Comparison of ENCODE assay signal across 10 cellular contexts in the genomic region with DNA sequence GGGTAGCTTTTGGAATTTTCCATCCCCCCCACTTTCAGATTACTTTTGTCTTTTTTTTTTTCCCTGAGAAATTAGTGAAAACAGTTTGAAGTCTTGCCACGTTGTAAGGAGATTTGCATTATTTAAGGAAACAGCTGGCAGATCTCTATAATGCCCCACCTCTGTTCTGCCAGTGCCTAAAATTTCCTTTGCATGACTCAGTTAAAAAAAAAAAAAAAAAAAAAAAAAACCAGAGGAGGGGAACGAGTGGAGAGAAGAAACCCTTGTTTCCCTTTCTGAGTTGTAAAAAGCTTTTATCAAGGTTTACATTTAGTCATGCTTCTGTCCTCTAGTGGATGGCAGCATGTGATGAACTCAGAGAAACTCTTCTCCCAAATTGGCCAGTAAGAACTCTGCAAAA. TPM values are rescaled to one million over a fixed set of nuclear protein-coding genes. Genes with fewer than 3 reads are reported as not detected.
DNase-seq lines count a peak whose midpoint lies in the region; ATAC-seq and TF ChIP-seq lines count a peak whose summit lies in the region.
"Had no signal": no experiment of that assay in that cellular context is flagged by ENCODE, and none has a peak within 500 bp of the region (broad histone marks: within the 10 kb centered on the region; RNA-seq: fewer than 3 reads in every experiment).

No MANE protein-coding gene starts in this region.

- peak overlapping the region; percentile 87 for H3K27ac Mint-ChIP-seq in chondrocyte (ENCODE audit: unreplicated experiment)
- H3K27ac Mint-ChIP-seq in stimulated activated memory B cell treated with anti-CD40 and anti-IgM and Interleukin-4, amounts not matched to agents 10 μg/mL and 1 μg/mL and 100 μg/mL, for 72 hours = no peak overlapping the region
- no peak overlapping the region for H3K27ac Mint-ChIP-seq in T-helper 17 cell

- peak; percentile 24 for TF ChIP-seq CTCF in AG09319 (IDR thresholded peaks at IDR 0.05; ENCODE audit: low read depth, low read length)
- TF ChIP-seq CTCF in chondrocyte (IDR thresholded peaks at IDR 0.05) = peak; percentile 53

- DNase-seq in AG09319 (ENCODE audit: extremely low read depth, low read depth) (no peak), LHCN-M2 (ENCODE audit: low read depth) (peak; percentile 87), chondrocyte (ENCODE audit: low spot score) (no peak), mesenchymal stem cell (peak; percentile 30), NCI-H1092 treated with DMSO at 0.1 percent for 48 hours (lab: John Stamatoyannopoulos, UW) (no peak), NCI-H82 treated with DMSO at 0.1 percent for 48 hours (lab: John Stamatoyannopoulos, UW; ENCODE audit: unreplicated experiment) (no peak), T-helper 17 cell (no peak)
- DNase-seq: NCI-H2171 treated with DMSO at 0.1 percent for 48 hours, spleen had no signal

- no peak overlapping the region for H3K4me2 ChIP-seq in mesenchymal stem cell (ENCODE audit: low read length, poor library complexity, severe bottlenecking)

- H3K27me3 ChIP-seq in mesenchymal stem cell (ENCODE audit: control insufficient read depth in 1 of 2, insufficient read depth in 1 of 2, low read length in 2 of 2) = no peaks in the 10 kb centered on the region
- H3K27me3 ChIP-seq: spleen had no signal

- no peak overlapping the region for H3K4ac ChIP-seq in mesenchymal stem cell (ENCODE audit: low read depth in 1 of 2, low read length in 2 of 2)

- H3K4me1 ChIP-seq in mesenchymal stem cell (ENCODE audit: control insufficient read depth, insufficient read depth, low read depth, low read length) = peaks cover 5% of the 10 kb centered on the region

- no peak overlapping the region for H3K18ac ChIP-seq in mesenchymal stem cell (ENCODE audit: low read depth in 1 of 2, low read length in 2 of 2)

- no peak overlapping the region for H3K14ac ChIP-seq in mesenchymal stem cell (ENCODE audit: low read length in 2 of 2)

- H4K8ac ChIP-seq in mesenchymal stem cell (ENCODE audit: low read length) = no peak overlapping the region

- H4K91ac ChIP-seq in mesenchymal stem cell (ENCODE audit: low read length) = no peak overlapping the region

- ATAC-seq in stimulated activated memory B cell treated with anti-CD40 and anti-IgM and Interleukin-4, amounts not matched to agents 10 μg/mL and 1 μg/mL and 100 μg/mL, for 72 hours = no peak
- ATAC-seq in T-helper 17 cell = no peak

- no peak overlapping the region for H2AFZ ChIP-seq in mesenchymal stem cell (ENCODE audit: low read depth, low read length)

- H3K9me3 ChIP-seq in mesenchymal stem cell (ENCODE audit: control insufficient read depth, low read length) (no peaks in the 10 kb centered on the region), T-helper 17 cell (ENCODE audit: control insufficient read depth, low read length, poor library complexity, severe bottlenecking) (no peaks in the 10 kb centered on the region)
- H3K9me3 ChIP-seq: spleen had no signal

- no peak overlapping the region for H2AK5ac ChIP-seq in mesenchymal stem cell (ENCODE audit: low read length, severe bottlenecking)

- peaks cover 47% of the 10 kb centered on the region for H3K4me1 Mint-ChIP-seq in chondrocyte (ENCODE audit: low read depth)
- peaks cover 16% of the 10 kb centered on the region for H3K4me1 Mint-ChIP-seq in stimulated activated memory B cell treated with anti-CD40 and anti-IgM and Interleukin-4, amounts not matched to agents 10 μg/mL and 1 μg/mL and 100 μg/mL, for 72 hours
- peaks cover 7% of the 10 kb centered on the region for H3K4me1 Mint-ChIP-seq in T-helper 17 cell

- H3K36me3 ChIP-seq in mesenchymal stem cell (ENCODE audit: control insufficient read depth in 1 of 2, insufficient read depth in 2 of 2, low read depth in 1 of 2, low read length in 2 of 2) = no peaks in the 10 kb centered on the region
- H3K36me3 ChIP-seq: spleen had no signal

- no peak overlapping the region for H3K23ac ChIP-seq in mesenchymal stem cell (ENCODE audit: low read length in 2 of 2)

- no peak overlapping the region for H3K27ac ChIP-seq in mesenchymal stem cell (ENCODE audit: low read length, poor library complexity, severe bottlenecking)
- H3K27ac ChIP-seq: spleen had no signal

- H3K9me3 Mint-ChIP-seq in chondrocyte (ENCODE audit: low read depth) = no peaks in the 10 kb centered on the region
- no peaks in the 10 kb centered on the region for H3K9me3 Mint-ChIP-seq in stimulated activated memory B cell treated with anti-CD40 and anti-IgM and Interleukin-4, amounts not matched to agents 10 μg/mL and 1 μg/mL and 100 μg/mL, for 72 hours

- 0% methylated on average over 1 of the region's 2 CpGs for WGBS in mesenchymal stem cell

- peak overlapping the region in 1 of 2 experiments; percentile 40 for H3K4me3 ChIP-seq in mesenchymal stem cell (ENCODE audit: insufficient read depth in 1 of 2, low read depth in 1 of 2, low read length in 2 of 2)
- H3K4me3 ChIP-seq: spleen had no signal

- H2BK120ac ChIP-seq in mesenchymal stem cell (ENCODE audit: low read depth, low read length) = no peak overlapping the region

- H3K27me3 Mint-ChIP-seq in chondrocyte (ENCODE audit: low read depth) (no peaks in the 10 kb centered on the region), T-helper 17 cell (no peaks in the 10 kb centered on the region)
- H3K27me3 Mint-ChIP-seq in stimulated activated memory B cell treated with anti-CD40 and anti-IgM and Interleukin-4, amounts not matched to agents 10 μg/mL and 1 μg/mL and 100 μg/mL, for 72 hours = peaks cover 9% of the 10 kb centered on the region

- H3K9ac ChIP-seq in mesenchymal stem cell (ENCODE audit: low read length) = peak overlapping the region; percentile 80

- H3K36me3 Mint-ChIP-seq in chondrocyte (ENCODE audit: low read depth) (no peaks in the 10 kb centered on the region), T-helper 17 cell (ENCODE audit: low read depth) (no peaks in the 10 kb centered on the region)
- H3K36me3 Mint-ChIP-seq in stimulated activated memory B cell treated with anti-CD40 and anti-IgM and Interleukin-4, amounts not matched to agents 10 μg/mL and 1 μg/mL and 100 μg/mL, for 72 hours = no peaks in the 10 kb centered on the region

- H3K4me3 Mint-ChIP-seq in chondrocyte (ENCODE audit: unreplicated experiment) (peak overlapping the region; percentile 24), T-helper 17 cell (no peak overlapping the region)
- H3K4me3 Mint-ChIP-seq in stimulated activated memory B cell treated with anti-CD40 and anti-IgM and Interleukin-4, amounts not matched to agents 10 μg/mL and 1 μg/mL and 100 μg/mL, for 72 hours = no peak overlapping the region

- no peak overlapping the region for H2BK12ac ChIP-seq in mesenchymal stem cell (ENCODE audit: low read length in 2 of 2)

- peaks cover 23% of the 10 kb centered on the region for H3K79me1 ChIP-seq in mesenchymal stem cell (replicated peaks; ENCODE audit: low read length, poor library complexity, severe bottlenecking)

- no peak overlapping the region for H2BK5ac ChIP-seq in mesenchymal stem cell (ENCODE audit: low read depth, low read length, poor library complexity, severe bottlenecking)

- no peak overlapping the region for H2BK15ac ChIP-seq in mesenchymal stem cell (ENCODE audit: low read depth, poor library complexity, severe bottlenecking)

RNA-seq across cellular contexts. Expression of a gene that starts 33.5 kb away (rescaled TPM):
- total RNA-seq in LHCN-M2 (2014; rRNA removed) (5.5 and 5.6 TPM in 2 replicates), chondrocyte (14.5 to 18.8 TPM (median 16.4 TPM) in 3 replicates), T-helper 17 cell (1 to 10 TPM; 3.5 to 4.8 TPM)
- 4.3 TPM for polyA plus RNA-seq in LHCN-M2 (2012)
- 1.4 TPM for polyA plus RNA-seq in mesenchymal stem cell (2013, experiment 1 of 2)
- 1.7 TPM for polyA plus RNA-seq in mesenchymal stem cell (2013, experiment 2 of 2)

Comparison
In these comparisons a context has a peak if more than half of its experiments do, and no peak if none do; other contexts are left out.
1. DNase-seq: peak in LHCN-M2 (single experiment) and mesenchymal stem cell (single experiment); none in AG09319 (single experiment), chondrocyte (single experiment), NCI-H1092 treated with DMSO at 0.1 percent for 48 hours (single experiment), NCI-H82 treated with DMSO at 0.1 percent for 48 hours (single experiment) and T-helper 17 cell (0 of 3).